Comparison of ENCODE assay signal across 12 cellular contexts in the genomic region with DNA sequence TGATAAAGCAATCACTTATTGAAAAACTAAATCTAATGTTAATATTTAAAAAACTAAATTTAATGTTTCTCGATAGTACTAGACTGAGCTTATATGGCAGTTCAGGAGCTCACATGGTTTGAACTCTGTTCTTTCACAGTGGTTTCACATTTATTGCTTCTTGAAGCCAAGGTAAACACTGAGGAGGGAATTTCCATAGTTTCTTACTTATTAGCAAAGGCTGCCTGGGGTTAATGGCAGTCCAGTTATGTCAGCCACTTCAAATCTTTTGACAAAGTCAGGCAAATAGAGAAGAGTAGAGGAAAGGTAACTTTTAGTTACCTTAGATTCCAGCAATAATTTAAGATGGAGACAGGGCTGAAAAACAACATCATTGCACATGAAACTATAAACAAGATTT.
DNase-seq lines count a peak whose midpoint lies in the region; ATAC-seq and TF ChIP-seq lines count a peak whose summit lies in the region.
"Had no signal": no experiment of that assay in that cellular context is flagged by ENCODE, and none has a peak within 500 bp of the region (broad histone marks: within the 10 kb centered on the region; RNA-seq: fewer than 3 reads in every experiment).

No MANE protein-coding gene starts in this region.

- H3K4me3 ChIP-seq in choroid plexus epithelial cell (ENCODE audit: low read depth, low read length), result no peak overlapping the region
- H3K4me3 ChIP-seq in kidney epithelial cell (ENCODE audit: low read depth, low read length), result no peak overlapping the region
- H3K4me3 ChIP-seq in MM.1S (ENCODE audit: low read length), result no peak overlapping the region

- DNase-seq in DMS53 (lab: John Stamatoyannopoulos, UW) (peak; percentile 2), DMS53 treated with DMSO at 0.1 percent for 48 hours (lab: John Stamatoyannopoulos, UW; ENCODE audit: unreplicated experiment) (no peak), choroid plexus epithelial cell (ENCODE audit: low read depth) (peak; percentile 37), kidney epithelial cell (ENCODE audit: low read depth) (peak; percentile 9), NCI-H510A (lab: John Stamatoyannopoulos, UW) (no peak), MM.1S (no peak)
- DNase-seq: CD8-positive, alpha-beta T cell; COR-L47; GOT3; H9 had no signal

- no peaks in the 10 kb centered on the region for H3K4me1 ChIP-seq in MM.1S (ENCODE audit: low read length)

- H3K9me3 ChIP-seq in MM.1S (replicated peaks; ENCODE audit: insufficient read depth, low read length), result no peaks in the 10 kb centered on the region

- TF ChIP-seq CTCF in choroid plexus epithelial cell (conservative IDR thresholded peaks at IDR 0.05; ENCODE audit: low read depth, low read length) (no peak), kidney epithelial cell (IDR thresholded peaks at IDR 0.05; ENCODE audit: insufficient read depth, low read length, poor library complexity, severe bottlenecking) (no peak), MM.1S (IDR thresholded peaks at IDR 0.05; ENCODE audit: low read length) (no peak)

- no peak for ATAC-seq in GM18519 (IDR thresholded peaks at IDR 0.05; ENCODE audit: low FRiP score, unreplicated experiment)
- ATAC-seq: CD8-positive, alpha-beta T cell had no signal

- no peaks in the 10 kb centered on the region for H3K79me2 ChIP-seq in MM.1S (ENCODE audit: low read length)

- H3K27ac ChIP-seq in MM.1S (ENCODE audit: low read length), result no peak overlapping the region
- H3K27ac ChIP-seq: 22Rv1 had no signal

- no peak overlapping the region for H2AFZ ChIP-seq in MM.1S (ENCODE audit: low read length)

- H3K36me3 ChIP-seq in kidney epithelial cell (ENCODE audit: control insufficient read depth, insufficient read depth, low read length) (no peaks in the 10 kb centered on the region), MM.1S (replicated peaks; ENCODE audit: insufficient read depth, low read length) (no peaks in the 10 kb centered on the region)

- H4K20me1 ChIP-seq in MM.1S (ENCODE audit: insufficient read depth, low read length), result no peaks in the 10 kb centered on the region

- H3K9ac ChIP-seq in MM.1S (ENCODE audit: low read length), result no peak overlapping the region

- H3F3A ChIP-seq in MM.1S (ENCODE audit: insufficient read depth, low read length), result no peaks in the 10 kb centered on the region

- H3K4me2 ChIP-seq in MM.1S (ENCODE audit: low read depth, low read length), result no peak overlapping the region

- no peaks in the 10 kb centered on the region for H3K27me3 ChIP-seq in kidney epithelial cell (ENCODE audit: control insufficient read depth, insufficient read depth, low read length)
- H3K27me3 ChIP-seq in MM.1S (replicated peaks; ENCODE audit: insufficient read depth, low read length), result no peaks in the 10 kb centered on the region

- H3K9me2 ChIP-seq in MM.1S (replicated peaks; ENCODE audit: insufficient read depth, low read length), result no peaks in the 10 kb centered on the region

Comparison
In these comparisons a context has a peak if more than half of its experiments do, and no peak if none do; other contexts are left out.
1. DNase-seq: peak in DMS53 (single experiment), choroid plexus epithelial cell (single experiment) and kidney epithelial cell (single experiment); none in DMS53 treated with DMSO at 0.1 percent for 48 hours (single experiment), NCI-H510A (single experiment) and MM.1S (single experiment).